Comparison of ENCODE assay signal across 8 cellular contexts in the genomic region with DNA sequence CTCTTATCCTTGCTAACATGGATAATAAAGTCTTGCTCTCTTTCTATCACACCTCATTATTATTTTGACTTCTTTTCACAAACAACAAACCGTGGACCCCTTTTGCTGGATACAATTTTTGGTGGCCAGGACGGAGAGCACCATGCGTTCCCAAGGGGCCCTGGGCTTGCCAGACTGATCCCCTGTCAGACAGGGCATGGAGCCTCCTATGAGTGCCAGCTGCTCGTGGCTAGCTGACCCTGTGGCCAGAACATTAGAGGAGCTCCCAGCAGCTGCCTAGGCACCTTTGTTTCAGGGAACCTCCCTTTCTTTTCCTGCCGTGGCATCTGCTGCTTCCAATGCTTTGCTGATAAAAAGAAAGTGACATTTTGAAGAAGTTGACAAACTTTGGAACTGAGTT.
"Had no signal": no experiment of that assay in that cellular context is flagged by ENCODE, and none has a peak within 500 bp of the region (broad histone marks: within the 10 kb centered on the region; RNA-seq: fewer than 3 reads in every experiment).

No MANE protein-coding gene starts in this region.

- H3K27ac Mint-ChIP-seq: HFFc6 had no signal

- H3K9ac ChIP-seq: GM23248, KMS-11 had no signal

- DNase-seq: GM23248, H7, HFFc6, IMR-90, KBM-7 had no signal

- ATAC-seq: HCT116 had no signal

- H2AFZ ChIP-seq: GM23248 had no signal

- H3K27ac ChIP-seq: GM23248, KMS-11 had no signal

- H3K4me3 Mint-ChIP-seq: HFFc6 had no signal

- H3K4me3 ChIP-seq: GM23248, HAP-1 had no signal

- H3K9me3 ChIP-seq: HAP-1 had no signal

- H3K9me3 Mint-ChIP-seq: HFFc6 had no signal

- H3K4me1 ChIP-seq: HAP-1 had no signal

- H3K36me3 ChIP-seq: HAP-1 had no signal

- H3K4me2 ChIP-seq: KMS-11 had no signal
